10 cellular contexts compared by ENCODE assay signal in the genomic region with DNA sequence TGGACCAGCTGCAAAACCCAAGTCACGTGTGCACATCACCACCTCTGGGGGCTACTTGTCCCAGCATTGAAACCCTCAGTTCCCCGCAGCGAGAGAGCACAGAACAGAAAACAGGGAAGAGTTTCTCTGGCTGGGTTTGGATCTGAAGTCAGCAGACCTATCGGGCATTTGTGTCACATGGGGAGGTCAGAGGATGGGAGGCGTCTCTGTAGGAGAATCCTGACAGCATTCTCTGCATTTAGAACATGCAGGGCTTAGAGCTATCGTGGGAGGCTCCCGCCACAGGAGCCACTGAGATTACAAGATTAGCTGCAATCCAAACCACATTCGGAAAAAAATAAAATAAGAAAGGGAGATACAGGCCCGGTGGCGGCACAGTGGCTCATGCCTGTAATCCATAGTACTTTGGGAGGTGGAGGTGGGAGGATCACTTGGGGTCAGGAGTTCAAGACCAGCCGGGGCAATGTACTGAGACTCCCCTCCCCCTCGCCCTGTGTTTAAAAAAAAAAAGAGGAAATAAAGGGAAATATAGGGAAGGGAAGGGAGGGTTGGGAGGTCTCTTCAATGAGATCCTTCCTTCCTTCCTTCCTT. TPM values are rescaled to one million over a fixed set of nuclear protein-coding genes. Genes with fewer than 3 reads are reported as not detected.
DNase-seq lines count a peak whose midpoint lies in the region; ATAC-seq, FAIRE-seq and TF ChIP-seq lines count a peak whose summit lies in the region.
"Had no signal": no experiment of that assay in that cellular context is flagged by ENCODE, and none has a peak within 500 bp of the region (broad histone marks: within the 10 kb centered on the region; RNA-seq: fewer than 3 reads in every experiment).

No MANE protein-coding gene starts in this region.

- no peak for ATAC-seq in activated CD8-positive, alpha-beta T cell treated with anti-CD3 and anti-CD28 coated beads for 36 hours
- no peak for ATAC-seq in activated CD8-positive, alpha-beta T cell treated with anti-CD3 and anti-CD28 coated beads, Interleukin-2, amount 10 ng/mL, durations not matched to agents 7 days and 5 days
- ATAC-seq in thoracic aorta (ENCODE audit: insufficient number of reproducible peaks, low FRiP score, low read depth) (peak; percentile 11), GM19351 (IDR thresholded peaks at IDR 0.05; ENCODE audit: unreplicated experiment) (no peak), GM21515 (IDR thresholded peaks at IDR 0.05; ENCODE audit: unreplicated experiment) (no peak)
- ATAC-seq: GM12878 had no signal

- H3K4me3 Mint-ChIP-seq in activated CD8-positive, alpha-beta T cell treated with anti-CD3 and anti-CD28 coated beads for 36 hours: no peak overlapping the region
- H3K4me3 Mint-ChIP-seq in activated CD8-positive, alpha-beta T cell treated with anti-CD3 and anti-CD28 coated beads, Interleukin-2, amount 10 ng/mL, durations not matched to agents 7 days and 5 days: no peak overlapping the region
- H3K4me3 Mint-ChIP-seq in activated CD4-positive, alpha-beta memory T cell treated with anti-CD3 and anti-CD28 coated beads, Interleukin-2, amount 10 ng/mL, durations not matched to agents 7 days and 5 days: no peak overlapping the region

- H3K4me1 ChIP-seq in kidney (ENCODE audit: control insufficient read depth in 1 of 2, insufficient read depth in 1 of 2, low read depth in 1 of 2, low read length in 2 of 2): peaks cover 14 to 20% of the 10 kb centered on the region in 2 donors
- peaks cover 23 to 24% of the 10 kb centered on the region in 2 donors for H3K4me1 ChIP-seq in thoracic aorta (ENCODE audit: control insufficient read depth in 1 of 2, low read depth in 2 of 2)

- DNase-seq in activated CD8-positive, alpha-beta T cell treated with anti-CD3 and anti-CD28 coated beads for 36 hours: peak; percentile 42
- DNase-seq in activated CD8-positive, alpha-beta T cell treated with anti-CD3 and anti-CD28 coated beads, Interleukin-2, amount 10 ng/mL, durations not matched to agents 7 days and 5 days: no peak
- peak; percentile 22 for DNase-seq in activated CD4-positive, alpha-beta memory T cell treated with anti-CD3 and anti-CD28 coated beads, Interleukin-2, amount 10 ng/mL, durations not matched to agents 7 days and 5 days
- DNase-seq in kidney: peak; percentile 84
- DNase-seq in thoracic aorta (ENCODE audit: low spot score): no peak
- no peak for DNase-seq in RPMI8226

- H3K9ac ChIP-seq in kidney (ENCODE audit: low read length in 2 of 2): peak overlapping the region in 1 of 2 donors; percentile 51

- no peak for FAIRE-seq in kidney (lab: Jason Lieb, UNC)
- FAIRE-seq: GM12878 had no signal

- H3K27me3 Mint-ChIP-seq in activated CD8-positive, alpha-beta T cell treated with anti-CD3 and anti-CD28 coated beads for 36 hours: peaks cover 5% of the 10 kb centered on the region
- peaks cover 5% of the 10 kb centered on the region for H3K27me3 Mint-ChIP-seq in activated CD8-positive, alpha-beta T cell treated with anti-CD3 and anti-CD28 coated beads, Interleukin-2, amount 10 ng/mL, durations not matched to agents 7 days and 5 days (ENCODE audit: low read depth)
- H3K27me3 Mint-ChIP-seq in activated CD4-positive, alpha-beta memory T cell treated with anti-CD3 and anti-CD28 coated beads, Interleukin-2, amount 10 ng/mL, durations not matched to agents 7 days and 5 days: peaks cover 5% of the 10 kb centered on the region

- no peaks in the 10 kb centered on the region for H3K27me3 ChIP-seq in thoracic aorta (replicated peaks; ENCODE audit: insufficient read depth)

- H3K27ac ChIP-seq in kidney (ENCODE audit: low read depth in 2 of 2, low read length in 2 of 2) (peak overlapping the region; percentile 34 to 57), thoracic aorta (no peak overlapping the region)

- H3K4me3 ChIP-seq in kidney (ENCODE audit: low read length in 2 of 2) (no peak overlapping the region), thoracic aorta (no peak overlapping the region)
- H3K4me3 ChIP-seq: GM12878 had no signal

- no peaks in the 10 kb centered on the region for H3K9me3 Mint-ChIP-seq in activated CD8-positive, alpha-beta T cell treated with anti-CD3 and anti-CD28 coated beads for 36 hours
- H3K9me3 Mint-ChIP-seq in activated CD8-positive, alpha-beta T cell treated with anti-CD3 and anti-CD28 coated beads, Interleukin-2, amount 10 ng/mL, durations not matched to agents 7 days and 5 days (ENCODE audit: insufficient read depth): no peaks in the 10 kb centered on the region
- H3K9me3 Mint-ChIP-seq in activated CD4-positive, alpha-beta memory T cell treated with anti-CD3 and anti-CD28 coated beads, Interleukin-2, amount 10 ng/mL, durations not matched to agents 7 days and 5 days: no peaks in the 10 kb centered on the region

- H3K36me3 Mint-ChIP-seq in activated CD8-positive, alpha-beta T cell treated with anti-CD3 and anti-CD28 coated beads for 36 hours (ENCODE audit: low read depth): no peaks in the 10 kb centered on the region
- H3K36me3 Mint-ChIP-seq in activated CD8-positive, alpha-beta T cell treated with anti-CD3 and anti-CD28 coated beads, Interleukin-2, amount 10 ng/mL, durations not matched to agents 7 days and 5 days (ENCODE audit: low read depth): no peaks in the 10 kb centered on the region
- no peaks in the 10 kb centered on the region for H3K36me3 Mint-ChIP-seq in activated CD4-positive, alpha-beta memory T cell treated with anti-CD3 and anti-CD28 coated beads, Interleukin-2, amount 10 ng/mL, durations not matched to agents 7 days and 5 days (ENCODE audit: low read depth)

- TF ChIP-seq CTCF in activated CD8-positive, alpha-beta T cell treated with anti-CD3 and anti-CD28 coated beads for 36 hours (IDR thresholded peaks at IDR 0.05): no peak
- TF ChIP-seq CTCF in kidney (IDR thresholded peaks at IDR 0.05; ENCODE audit: borderline replicate concordance, extremely low read depth, insufficient read depth): no peak
- TF ChIP-seq CTCF in thoracic aorta (IDR thresholded peaks at IDR 0.05): no peak

- POLR2A ChIA-PET in activated CD8-positive, alpha-beta T cell treated with anti-CD3 and anti-CD28 coated beads for 36 hours (lab: Charles Lee): interaction anchor here (0.9 kb wide), 1 partner anchor 89 kb away, joined by 3 read pairs; no protein-coding TSS in a partner anchor
- POLR2A ChIA-PET in activated CD8-positive, alpha-beta T cell treated with anti-CD3 and anti-CD28 coated beads, Interleukin-2, amount 10 ng/mL, durations not matched to agents 7 days and 5 days (lab: Charles Lee): no interaction called here
- POLR2A ChIA-PET in activated CD4-positive, alpha-beta memory T cell treated with anti-CD3 and anti-CD28 coated beads, Interleukin-2, amount 10 ng/mL, durations not matched to agents 7 days and 5 days (lab: Charles Lee): interaction anchor here (0.8 kb wide), 1 partner anchor 50 kb away, joined by 4 read pairs; no protein-coding TSS in a partner anchor

- CTCF ChIA-PET in activated CD8-positive, alpha-beta T cell treated with anti-CD3 and anti-CD28 coated beads for 36 hours (lab: Charles Lee): interaction anchor here (0.8 to 5.2 kb wide), 3 partner anchors 12 to 134 kb away, joined by 3 to 22 read pairs (median 5); no protein-coding TSS in a partner anchor
- CTCF ChIA-PET in activated CD8-positive, alpha-beta T cell treated with anti-CD3 and anti-CD28 coated beads, Interleukin-2, amount 10 ng/mL, durations not matched to agents 7 days and 5 days (lab: Charles Lee): interaction anchor here (1.3 kb wide), 1 partner anchor 12 kb away, joined by 6 read pairs; no protein-coding TSS in a partner anchor
- CTCF ChIA-PET in activated CD4-positive, alpha-beta memory T cell treated with anti-CD3 and anti-CD28 coated beads, Interleukin-2, amount 10 ng/mL, durations not matched to agents 7 days and 5 days (lab: Charles Lee): interaction anchor here (0.7 to 1.3 kb wide), 2 partner anchors 12 to 23 kb away, joined by 3 to 4 read pairs; no protein-coding TSS in a partner anchor

- no peaks in the 10 kb centered on the region for H3K9me3 ChIP-seq in kidney (ENCODE audit: control insufficient read depth in 1 of 2, low read length in 2 of 2)
- H3K9me3 ChIP-seq in thoracic aorta: no peaks in the 10 kb centered on the region

- intact Hi-C loops in activated CD8-positive, alpha-beta T cell treated with anti-CD3 and anti-CD28 coated beads for 36 hours (cut with micrococcal nuclease): no loop called here
- intact Hi-C loops in kidney (cut with DNase I): no loop called here

- H3K4me1 Mint-ChIP-seq in activated CD8-positive, alpha-beta T cell treated with anti-CD3 and anti-CD28 coated beads for 36 hours (ENCODE audit: low read depth): peaks cover 18% of the 10 kb centered on the region
- H3K4me1 Mint-ChIP-seq in activated CD8-positive, alpha-beta T cell treated with anti-CD3 and anti-CD28 coated beads, Interleukin-2, amount 10 ng/mL, durations not matched to agents 7 days and 5 days (ENCODE audit: low read depth): peaks cover 24% of the 10 kb centered on the region
- peaks cover 21% of the 10 kb centered on the region for H3K4me1 Mint-ChIP-seq in activated CD4-positive, alpha-beta memory T cell treated with anti-CD3 and anti-CD28 coated beads, Interleukin-2, amount 10 ng/mL, durations not matched to agents 7 days and 5 days

- H3K36me3 ChIP-seq in kidney (ENCODE audit: control insufficient read depth in 1 of 2, insufficient read depth in 2 of 2, low read length in 2 of 2) (no peaks in the 10 kb centered on the region), thoracic aorta (no peaks in the 10 kb centered on the region)

- no peak overlapping the region for H3K27ac Mint-ChIP-seq in activated CD8-positive, alpha-beta T cell treated with anti-CD3 and anti-CD28 coated beads for 36 hours
- no peak overlapping the region for H3K27ac Mint-ChIP-seq in activated CD8-positive, alpha-beta T cell treated with anti-CD3 and anti-CD28 coated beads, Interleukin-2, amount 10 ng/mL, durations not matched to agents 7 days and 5 days
- H3K27ac Mint-ChIP-seq in activated CD4-positive, alpha-beta memory T cell treated with anti-CD3 and anti-CD28 coated beads, Interleukin-2, amount 10 ng/mL, durations not matched to agents 7 days and 5 days: no peak overlapping the region

RNA-seq across cellular contexts. Expression of a gene that starts 2.9 kb away (rescaled TPM):
- total RNA-seq in activated CD8-positive, alpha-beta T cell treated with anti-CD3 and anti-CD28 coated beads for 36 hours: 1 to 10 TPM; 3.5 to 5.1 TPM
- 1 to 10 TPM; 2.0 to 2.7 TPM for total RNA-seq in activated CD8-positive, alpha-beta T cell treated with anti-CD3 and anti-CD28 coated beads, Interleukin-2, amount 10 ng/mL, durations not matched to agents 7 days and 5 days
- 1 to 10 TPM; 1.1 to 2.0 TPM for total RNA-seq in activated CD4-positive, alpha-beta memory T cell treated with anti-CD3 and anti-CD28 coated beads, Interleukin-2, amount 10 ng/mL, durations not matched to agents 7 days and 5 days
- total RNA-seq in kidney: 3.7 TPM
- 5.2 TPM for polyA plus RNA-seq in kidney (ENCODE audit: insufficient read depth, low read depth, low replicate concordance)
- 1 to 10 TPM; 5.3 to 7.8 TPM for total RNA-seq in thoracic aorta
- total RNA-seq: mononuclear cell had no signal

RNA-seq across cellular contexts. Expression of a gene that starts 29.7 kb away (rescaled TPM):
- total RNA-seq in activated CD8-positive, alpha-beta T cell treated with anti-CD3 and anti-CD28 coated beads for 36 hours: 1 to 10 TPM; 2.6 to 2.8 TPM
- 1 to 10 TPM; 3.7 to 4.3 TPM for total RNA-seq in activated CD8-positive, alpha-beta T cell treated with anti-CD3 and anti-CD28 coated beads, Interleukin-2, amount 10 ng/mL, durations not matched to agents 7 days and 5 days
- total RNA-seq in activated CD4-positive, alpha-beta memory T cell treated with anti-CD3 and anti-CD28 coated beads, Interleukin-2, amount 10 ng/mL, durations not matched to agents 7 days and 5 days: 1 to 10 TPM; 4.0 to 4.2 TPM
- total RNA-seq in kidney (5.1 TPM), thoracic aorta (1 to 10 TPM; 1.2 to 4.6 TPM)
- polyA plus RNA-seq in kidney (ENCODE audit: insufficient read depth, low read depth, low replicate concordance): 2.4 TPM

RNA-seq across cellular contexts. Expression of a gene that starts 54.6 kb away (rescaled TPM):
- total RNA-seq in activated CD8-positive, alpha-beta T cell treated with anti-CD3 and anti-CD28 coated beads for 36 hours: 1 to 10 TPM; 2.8 to 3.0 TPM
- total RNA-seq in activated CD8-positive, alpha-beta T cell treated with anti-CD3 and anti-CD28 coated beads, Interleukin-2, amount 10 ng/mL, durations not matched to agents 7 days and 5 days: under 1 TPM; 0.24 to 0.57 TPM
- 1 to 10 TPM; 1.3 to 1.4 TPM for total RNA-seq in activated CD4-positive, alpha-beta memory T cell treated with anti-CD3 and anti-CD28 coated beads, Interleukin-2, amount 10 ng/mL, durations not matched to agents 7 days and 5 days
- total RNA-seq in kidney (76.6 TPM), thoracic aorta (100 to 1,000 TPM in 1 of 2 donors, 10 to 100 TPM in 1; 46.7 to 154 TPM)
- 28.2 TPM for polyA plus RNA-seq in kidney (ENCODE audit: insufficient read depth, low read depth, low replicate concordance)

Comparison
In these comparisons a context has a peak if more than half of its experiments do, and no peak if none do; other contexts are left out.
1. DNase-seq: peak in activated CD8-positive, alpha-beta T cell treated with anti-CD3 and anti-CD28 coated beads for 36 hours (single experiment), activated CD4-positive, alpha-beta memory T cell treated with anti-CD3 and anti-CD28 coated beads, Interleukin-2, amount 10 ng/mL, durations not matched to agents 7 days and 5 days (single experiment) and kidney (single experiment); none in activated CD8-positive, alpha-beta T cell treated with anti-CD3 and anti-CD28 coated beads, Interleukin-2, amount 10 ng/mL, durations not matched to agents 7 days and 5 days (single experiment), thoracic aorta (single experiment) and RPMI8226 (single experiment).
2. H3K27ac ChIP-seq: peak in kidney (2 of 2); none in thoracic aorta (0 of 2).
3. RNA of a gene that starts 54.6 kb away (total RNA-seq): 46.7 to 154 TPM in thoracic aorta and 76.6 TPM in kidney (single experiment); 2.8 to 3.0 TPM in activated CD8-positive, alpha-beta T cell treated with anti-CD3 and anti-CD28 coated beads for 36 hours, 1.3 to 1.4 TPM in activated CD4-positive, alpha-beta memory T cell treated with anti-CD3 and anti-CD28 coated beads, Interleukin-2, amount 10 ng/mL, durations not matched to agents 7 days and 5 days and 0.24 to 0.57 TPM in activated CD8-positive, alpha-beta T cell treated with anti-CD3 and anti-CD28 coated beads, Interleukin-2, amount 10 ng/mL, durations not matched to agents 7 days and 5 days; every median in the first group is over 10 times any median in the second.